ENCODE assay signal across 25 cellular contexts in the genomic region with DNA sequence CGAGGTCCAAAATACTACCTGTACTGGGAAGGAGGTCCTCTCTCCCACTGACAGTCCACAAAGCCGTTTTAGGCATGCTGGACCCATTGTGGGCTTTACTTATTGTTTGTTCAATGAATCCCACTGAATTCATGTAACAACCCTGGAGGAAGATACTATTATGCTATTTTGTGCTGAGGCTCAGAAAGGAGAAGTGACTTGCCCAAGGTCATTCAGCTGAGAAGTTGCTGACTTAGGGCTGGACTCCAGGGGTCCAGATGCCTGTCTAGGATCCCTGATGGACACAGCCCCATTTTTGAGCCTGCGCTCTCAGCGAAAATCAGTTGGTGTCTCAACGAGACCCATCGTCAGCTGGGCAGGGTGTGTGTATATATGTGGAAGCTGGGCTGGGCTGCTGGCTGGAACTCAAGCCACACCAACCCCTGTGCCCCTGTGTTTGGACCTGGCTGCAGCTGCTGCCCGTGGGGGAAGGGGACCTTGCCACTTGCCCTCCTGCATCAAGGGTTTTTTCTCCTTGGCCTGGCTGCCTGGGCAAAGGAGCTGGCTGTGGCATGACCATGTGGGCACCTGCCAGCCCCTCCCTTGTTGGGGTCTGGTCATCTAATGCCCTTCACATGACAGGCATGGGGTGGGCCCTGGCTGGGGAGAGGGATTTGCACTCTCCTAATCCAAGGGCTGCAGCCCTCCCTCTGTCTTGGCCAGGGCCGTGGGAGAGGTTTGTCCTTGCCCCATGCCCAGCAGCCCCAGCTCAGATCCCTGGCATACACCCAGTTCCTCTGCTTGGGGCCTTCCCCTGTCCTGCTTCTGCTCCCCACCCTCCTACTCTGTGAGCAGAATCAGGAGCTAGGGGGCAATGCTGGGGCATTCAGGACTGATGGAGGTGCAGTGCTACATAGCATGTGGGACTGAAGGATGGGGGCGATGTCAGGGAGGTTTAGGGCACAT. TPM values are rescaled to one million over a fixed set of nuclear protein-coding genes. Genes with fewer than 3 reads are reported as not detected.
DNase-seq lines count a peak whose midpoint lies in the region.
"Had no signal": no experiment of that assay in that cellular context is flagged by ENCODE, and none has a peak within 500 bp of the region (broad histone marks: within the 10 kb centered on the region; RNA-seq: fewer than 3 reads in every experiment).

No MANE protein-coding gene starts in this region.

- H3K9ac ChIP-seq in BLaER1 treated with 17β-estradiol and CSF1 and Interleukin-3, amounts not matched to agents 10 nM and 100 nM, result no peak overlapping the region
- no peak overlapping the region for H3K9ac ChIP-seq in rectal smooth muscle tissue (ENCODE audit: low read length)

- peaks cover 0 to 12% (median 0%) of the 10 kb centered on the region in 11 experiments; a peak in 4 of 22 replicates for H4K20me1 ChIP-seq in BLaER1 treated with 17β-estradiol and CSF1 and Interleukin-3, amounts not matched to agents 10 nM and 100 nM

- no peaks in the 10 kb centered on the region for H3K36me3 Mint-ChIP-seq in immature natural killer cell
- H3K36me3 Mint-ChIP-seq: activated naive CD4-positive, alpha-beta T cell treated with anti-CD3 and anti-CD28 coated beads, Interleukin-2, amount 50 U/mL, for 72 hours; naive B cell had no signal

- H3K27ac ChIP-seq in BLaER1 treated with 17β-estradiol and CSF1 and Interleukin-3, amounts not matched to agents 10 nM and 100 nM, result peak overlapping the region in 3 of 11 experiments; percentile 65 to 75 (median 71); a peak in 3 of 22 replicates
- H3K27ac ChIP-seq in layer of hippocampus (ENCODE audit: low read depth, low read length) (peak overlapping the region; percentile 59), rectal smooth muscle tissue (ENCODE audit: low read depth, low read length) (peak overlapping the region; percentile 80)
- H3K27ac ChIP-seq: skin epidermis, suprapubic skin had no signal

- peaks cover 0 to 5% (median 3%) of the 10 kb centered on the region in 3 donors for H3K27me3 Mint-ChIP-seq in immature natural killer cell (ENCODE audit: low read depth in 3 of 3)
- H3K27me3 Mint-ChIP-seq: activated B cell treated with CpG ODN at 0.5 μM for 24 hours had no signal

- no peak overlapping the region for H3K4me3 ChIP-seq in BLaER1 treated with 17β-estradiol and CSF1 and Interleukin-3, amounts not matched to agents 10 nM and 100 nM
- no peak overlapping the region for H3K4me3 ChIP-seq in rectal smooth muscle tissue (ENCODE audit: low read length)
- H3K4me3 ChIP-seq: BLaER1, skin epidermis, suprapubic skin had no signal

- H3K4me1 Mint-ChIP-seq in immature natural killer cell, result peaks cover 16 to 25% of the 10 kb centered on the region in 2 donors

- DNase-seq in OCI-M1 (lab: John Stamatoyannopoulos, UW), result peak; percentile 24
- no peak for DNase-seq in immature natural killer cell
- no peak for DNase-seq in HuH-7 (ENCODE audit: low spot score)
- no peak for DNase-seq in activated CD4-positive, CD25-positive, alpha-beta regulatory T cell treated with anti-CD3 and anti-CD28 coated beads, Interleukin-2, amount 50 U/mL, for 72 hours
- DNase-seq in NCI-H1417 (lab: John Stamatoyannopoulos, UW), result no peak
- DNase-seq: ACHN; activated B cell treated with CpG ODN at 0.5 μM for 24 hours; activated CD4-positive, alpha-beta T cell treated with anti-CD3 and anti-CD28 coated beads, Interleukin-2, amount 50 U/mL, for 4 hours; Caco-2; central memory CD4-positive, alpha-beta T cell; H7; naive B cell; NCI-H1105 treated with DMSO at 0.1 percent for 48 hours; NCI-H2081; NCI-H345; NCI-H748 treated with DMSO at 0.1 percent for 48 hours; stimulated activated CD4-positive, alpha-beta T cell treated with anti-CD3 and anti-CD28 coated beads, Interleukin-1b, Interleukin-23, amount 100 ng/mL, for 48 hours; T-helper 9 cell had no signal

- H3K27ac Mint-ChIP-seq in immature natural killer cell, result no peak overlapping the region
- H3K27ac Mint-ChIP-seq: activated B cell treated with CpG ODN at 0.5 μM for 24 hours had no signal

- no peaks in the 10 kb centered on the region for H3K9me3 Mint-ChIP-seq in immature natural killer cell
- H3K9me3 Mint-ChIP-seq: activated B cell treated with CpG ODN at 0.5 μM for 24 hours, naive B cell had no signal

- no peaks in the 10 kb centered on the region for H3K36me3 ChIP-seq in BLaER1 treated with 17β-estradiol and CSF1 and Interleukin-3, amounts not matched to agents 10 nM and 100 nM
- peaks cover 3% of the 10 kb centered on the region for H3K36me3 ChIP-seq in rectal smooth muscle tissue (ENCODE audit: control insufficient read depth, insufficient read depth, low read length)
- H3K36me3 ChIP-seq: BLaER1, suprapubic skin had no signal

- H3K4me3 Mint-ChIP-seq in immature natural killer cell, result no peak overlapping the region
- H3K4me3 Mint-ChIP-seq: activated B cell treated with CpG ODN at 0.5 μM for 24 hours had no signal

- no peaks in the 10 kb centered on the region for H3K27me3 ChIP-seq in BLaER1 treated with 17β-estradiol and CSF1 and Interleukin-3, amounts not matched to agents 10 nM and 100 nM
- H3K27me3 ChIP-seq in layer of hippocampus (ENCODE audit: control insufficient read depth, insufficient read depth, low read length), result no peaks in the 10 kb centered on the region
- H3K27me3 ChIP-seq in rectal smooth muscle tissue (ENCODE audit: control insufficient read depth, insufficient read depth, low read length), result no peaks in the 10 kb centered on the region
- H3K27me3 ChIP-seq: BLaER1, suprapubic skin had no signal

- H3K9me3 ChIP-seq in BLaER1 treated with 17β-estradiol and CSF1 and Interleukin-3, amounts not matched to agents 10 nM and 100 nM (replicated peaks in 1 of 11), result no peaks in the 10 kb centered on the region
- H3K9me3 ChIP-seq: BLaER1, Caco-2, suprapubic skin had no signal

- H3K4me1 ChIP-seq in BLaER1 treated with 17β-estradiol and CSF1 and Interleukin-3, amounts not matched to agents 10 nM and 100 nM, result peaks cover 53 to 90% (median 69%) of the 10 kb centered on the region in 10 experiments
- H3K4me1 ChIP-seq in rectal smooth muscle tissue (ENCODE audit: control insufficient read depth, insufficient read depth, low read length), result peaks cover 65% of the 10 kb centered on the region
- H3K4me1 ChIP-seq: Caco-2 had no signal

- peak overlapping the region in 6 of 11 experiments; percentile 64 to 87 (median 77); a peak in 7 of 22 replicates for H3K4me2 ChIP-seq in BLaER1 treated with 17β-estradiol and CSF1 and Interleukin-3, amounts not matched to agents 10 nM and 100 nM

RNA-seq across cellular contexts. Expression of a gene that starts 15.1 kb away (rescaled TPM):
- polyA plus RNA-seq in immature natural killer cell, result not detected
